8 cellular contexts compared by ENCODE assay signal in genomic region chr1:156625436-156626078, GRCh38. TPM values are rescaled to one million over a fixed set of nuclear protein-coding genes. Genes with fewer than 3 reads are reported as not detected.
DNase-seq lines count a peak whose midpoint lies in the region; ATAC-seq and TF ChIP-seq lines count a peak whose summit lies in the region.

No MANE protein-coding gene starts in this region.

- H3K27me3 ChIP-seq in endodermal cell (ENCODE audit: control insufficient read depth, insufficient read depth, low read length, poor library complexity, severe bottlenecking) (peaks cover 67% of the 10 kb centered on the region), muscle layer of colon (ENCODE audit: control insufficient read depth in 1 of 2, insufficient read depth in 2 of 2, low read length in 2 of 2) (peaks cover 37 to 57% of the 10 kb centered on the region in 2 donors)

- peak; percentile 64 for ATAC-seq in activated CD8-positive, alpha-beta memory T cell treated with anti-CD3 and anti-CD28 coated beads, Interleukin-2, amount 10 ng/mL, durations not matched to agents 7 days and 5 days
- no peak for ATAC-seq in HG03196 (IDR thresholded peaks at IDR 0.05; ENCODE audit: unreplicated experiment)
- ATAC-seq in HG02870 (IDR thresholded peaks at IDR 0.05; ENCODE audit: unreplicated experiment), result no peak

- no peak overlapping the region for H3K9ac ChIP-seq in endodermal cell (ENCODE audit: extremely low read depth, low read length, poor library complexity, severe bottlenecking)
- no peak overlapping the region for H3K9ac ChIP-seq in muscle layer of colon (ENCODE audit: low read length)

- H3K36me3 Mint-ChIP-seq in activated CD8-positive, alpha-beta memory T cell treated with anti-CD3 and anti-CD28 coated beads, Interleukin-2, amount 10 ng/mL, durations not matched to agents 7 days and 5 days, result no peaks in the 10 kb centered on the region
- no peaks in the 10 kb centered on the region for H3K36me3 Mint-ChIP-seq in endodermal cell (ENCODE audit: low read depth)

- TF ChIP-seq CTCF in GM10248 (IDR thresholded peaks at IDR 0.05; ENCODE audit: control extremely low read depth, extremely low read depth, low read depth, missing control alignments), result peak; percentile 83
- peak; percentile 85 for TF ChIP-seq CTCF in endodermal cell (conservative IDR thresholded peaks at IDR 0.05)

- DNase-seq in GM10248 (ENCODE audit: extremely low spot score) (peak; percentile 69), NCI-H1694 treated with DMSO at 0.1 percent for 48 hours (lab: John Stamatoyannopoulos, UW) (peak; percentile 76), endodermal cell (peak; percentile 86)
- peak; percentile 64 for DNase-seq in activated CD8-positive, alpha-beta memory T cell treated with anti-CD3 and anti-CD28 coated beads, Interleukin-2, amount 10 ng/mL, durations not matched to agents 7 days and 5 days
- DNase-seq in stimulated activated naive CD4-positive, alpha-beta T cell (lab: John Stamatoyannopoulos, UW), result peak; percentile 19 to 77 (median 68)

- H3K27ac ChIP-seq in endodermal cell (ENCODE audit: low read depth, low read length) (no peak overlapping the region), muscle layer of colon (ENCODE audit: low read depth, low read length) (no peak overlapping the region)

- CTCF ChIA-PET in GM10248 (lab: Yijun Ruan, JAX), result interaction anchor here (0.6 to 17.0 kb wide), 28 partner anchors 9 to 266 kb away, joined by 3 to 305 read pairs (median 4); partner anchors contain the start of genes BCAN, CRABP2, METTL25B and NES
- CTCF ChIA-PET in activated CD8-positive, alpha-beta memory T cell treated with anti-CD3 and anti-CD28 coated beads, Interleukin-2, amount 10 ng/mL, durations not matched to agents 7 days and 5 days (lab: Charles Lee), result interaction anchor here (1.0 to 15.7 kb wide), 10 partner anchors 13 to 202 kb away, joined by 3 to 344 read pairs (median 18); partner anchors contain the start of genes BCAN, GPATCH4 and NES

- H3K4me1 ChIP-seq in endodermal cell (ENCODE audit: control insufficient read depth, insufficient read depth, low read length), result no peaks in the 10 kb centered on the region
- peaks cover 4% of the 10 kb centered on the region for H3K4me1 ChIP-seq in muscle layer of colon (ENCODE audit: insufficient read depth, low read length)

- WGBS in endodermal cell (ENCODE audit: insufficient coverage in 1 of 2, insufficient read length in 1 of 2), 2 experiments, result 3 to 5% methylated on average over 20 to 45 of the region's 45 CpGs

- H3K36me3 ChIP-seq in endodermal cell (ENCODE audit: control insufficient read depth, insufficient read depth, low read length), result no peaks in the 10 kb centered on the region
- no peaks in the 10 kb centered on the region for H3K36me3 ChIP-seq in muscle layer of colon (ENCODE audit: insufficient read depth, low read length)

- H3K27ac Mint-ChIP-seq in activated CD8-positive, alpha-beta memory T cell treated with anti-CD3 and anti-CD28 coated beads, Interleukin-2, amount 10 ng/mL, durations not matched to agents 7 days and 5 days, result no peak overlapping the region
- no peak overlapping the region for H3K27ac Mint-ChIP-seq in endodermal cell

- no peak overlapping the region for H3K4me3 Mint-ChIP-seq in activated CD8-positive, alpha-beta memory T cell treated with anti-CD3 and anti-CD28 coated beads, Interleukin-2, amount 10 ng/mL, durations not matched to agents 7 days and 5 days
- peak overlapping the region; percentile 42 for H3K4me3 Mint-ChIP-seq in endodermal cell

- H3K4me1 Mint-ChIP-seq in activated CD8-positive, alpha-beta memory T cell treated with anti-CD3 and anti-CD28 coated beads, Interleukin-2, amount 10 ng/mL, durations not matched to agents 7 days and 5 days, result peaks cover 8% of the 10 kb centered on the region
- H3K4me1 Mint-ChIP-seq in endodermal cell, result peaks cover 6% of the 10 kb centered on the region

- peaks cover 68% of the 10 kb centered on the region for H3K27me3 Mint-ChIP-seq in activated CD8-positive, alpha-beta memory T cell treated with anti-CD3 and anti-CD28 coated beads, Interleukin-2, amount 10 ng/mL, durations not matched to agents 7 days and 5 days
- H3K27me3 Mint-ChIP-seq in endodermal cell (ENCODE audit: insufficient read depth), result peaks cover 89% of the 10 kb centered on the region

- H3K4me3 ChIP-seq in endodermal cell (ENCODE audit: low read length) (peak overlapping the region; percentile 40), muscle layer of colon (ENCODE audit: low read depth in 1 of 2, low read length in 2 of 2) (peak overlapping the region; percentile 21 to 27)

- POLR2A ChIA-PET in GM10248 (lab: Yijun Ruan, JAX), result no interaction called here

- H3K9me3 Mint-ChIP-seq in activated CD8-positive, alpha-beta memory T cell treated with anti-CD3 and anti-CD28 coated beads, Interleukin-2, amount 10 ng/mL, durations not matched to agents 7 days and 5 days (ENCODE audit: low read depth), result no peaks in the 10 kb centered on the region
- no peaks in the 10 kb centered on the region for H3K9me3 Mint-ChIP-seq in endodermal cell

- H3K9me3 ChIP-seq in endodermal cell (ENCODE audit: control insufficient read depth, low read length) (no peaks in the 10 kb centered on the region), muscle layer of colon (ENCODE audit: low read length) (no peaks in the 10 kb centered on the region)

RNA-seq across cellular contexts. Expression of gene HAPLN2, which starts 6.3 kb away (rescaled TPM):
- total RNA-seq in activated CD8-positive, alpha-beta memory T cell treated with anti-CD3 and anti-CD28 coated beads, Interleukin-2, amount 10 ng/mL, durations not matched to agents 7 days and 5 days, result not detected
- total RNA-seq in endodermal cell, result 1 to 10 TPM in 1 of 2 donors, under 1 TPM in 1; 0.42 to 2.8 TPM
- polyA plus RNA-seq in endodermal cell (2013, experiment 1 of 2), result 0.82 TPM
- polyA plus RNA-seq in endodermal cell (2013, experiment 2 of 2), result 0.54 TPM

RNA-seq across cellular contexts. Expression of gene BCAN, which starts 16.4 kb away (rescaled TPM):
- total RNA-seq in activated CD8-positive, alpha-beta memory T cell treated with anti-CD3 and anti-CD28 coated beads, Interleukin-2, amount 10 ng/mL, durations not matched to agents 7 days and 5 days, result under 1 TPM in 1 of 2 experiments, not detected in 1; 0.07 TPM
- total RNA-seq in endodermal cell, result under 1 TPM in 1 of 2 donors, not detected in 1; 0.31 TPM
- polyA plus RNA-seq in endodermal cell (2013, experiment 1 of 2), result 1.6 TPM
- 0.83 TPM for polyA plus RNA-seq in endodermal cell (2013, experiment 2 of 2)

RNA-seq across cellular contexts. Expression of gene GPATCH4, which starts 24.3 kb away (rescaled TPM):
- 10 to 100 TPM; 40.5 to 50.9 TPM for total RNA-seq in activated CD8-positive, alpha-beta memory T cell treated with anti-CD3 and anti-CD28 coated beads, Interleukin-2, amount 10 ng/mL, durations not matched to agents 7 days and 5 days
- total RNA-seq in endodermal cell, result 10 to 100 TPM; 23.0 to 34.4 TPM
- 19.7 TPM for polyA plus RNA-seq in endodermal cell (2013, experiment 1 of 2)
- 17.4 TPM for polyA plus RNA-seq in endodermal cell (2013, experiment 2 of 2)

RNA-seq across cellular contexts. Expression of gene NAXE, which starts 34.0 kb away (rescaled TPM):
- total RNA-seq in activated CD8-positive, alpha-beta memory T cell treated with anti-CD3 and anti-CD28 coated beads, Interleukin-2, amount 10 ng/mL, durations not matched to agents 7 days and 5 days, result 10 to 100 TPM; 62.7 to 66.6 TPM
- total RNA-seq in endodermal cell, result 100 to 1,000 TPM in 1 of 2 donors, 10 to 100 TPM in 1; 96.0 to 129 TPM
- 72.2 TPM for polyA plus RNA-seq in endodermal cell (2013, experiment 1 of 2)
- 60.4 TPM for polyA plus RNA-seq in endodermal cell (2013, experiment 2 of 2)

RNA-seq across cellular contexts. Expression of gene TTC24, which starts 46.0 kb away (rescaled TPM):
- total RNA-seq in activated CD8-positive, alpha-beta memory T cell treated with anti-CD3 and anti-CD28 coated beads, Interleukin-2, amount 10 ng/mL, durations not matched to agents 7 days and 5 days, result 10 to 100 TPM; 12.6 to 16.9 TPM
- total RNA-seq in endodermal cell, result not detected
- polyA plus RNA-seq in endodermal cell (2013, experiment 1 of 2), result not detected
- not detected for polyA plus RNA-seq in endodermal cell (2013, experiment 2 of 2)
